ENCODE assay signal across 8 cellular contexts in genomic region chr20:47359533-47360206, GRCh38. TPM values are rescaled to one million over a fixed set of nuclear protein-coding genes. Genes with fewer than 3 reads are reported as not detected.
DNase-seq lines count a peak whose midpoint lies in the region; ATAC-seq and TF ChIP-seq lines count a peak whose summit lies in the region.

No MANE protein-coding gene starts in this region.

- no peak for DNase-seq in GM12865 (ENCODE audit: low read depth)
- DNase-seq in RWPE2 (ENCODE audit: low spot score), result no peak
- DNase-seq in cardiac muscle cell (ENCODE audit: low read depth in 1 of 2, low spot score in 1 of 2), result no peak
- DNase-seq in NCI-H187 treated with DMSO at 0.1 percent for 48 hours (lab: John Stamatoyannopoulos, UW), result no peak
- no peak for DNase-seq in activated gamma-delta T cell (lab: John Stamatoyannopoulos, UW)
- DNase-seq in T-cell, result no peak
- no peak for DNase-seq in stimulated activated naive CD8-positive, alpha-beta T cell treated with anti-CD3 and anti-CD28 coated beads, Interleukin-15, Interleukin-2, amounts not matched to agents 100 U/mL and 50 U/mL, for 24 hours

- no peak overlapping the region for H3K9ac ChIP-seq in rectal smooth muscle tissue (ENCODE audit: low read length)

- H3K36me3 ChIP-seq in RWPE2 (ENCODE audit: low read depth), result peaks cover 4% of the 10 kb centered on the region
- no peaks in the 10 kb centered on the region for H3K36me3 ChIP-seq in cardiac muscle cell
- no peaks in the 10 kb centered on the region for H3K36me3 ChIP-seq in rectal smooth muscle tissue (ENCODE audit: control insufficient read depth, insufficient read depth, low read length)

- ATAC-seq in RWPE2 (ENCODE audit: low read depth) (no peak), T-cell (replicated peaks in 1 of 4) (no peak)
- ATAC-seq in stimulated activated naive CD8-positive, alpha-beta T cell treated with anti-CD3 and anti-CD28 coated beads, Interleukin-15, Interleukin-2, amounts not matched to agents 100 U/mL and 50 U/mL, for 24 hours, result no peak

- TF ChIP-seq CTCF in GM12865 (IDR thresholded peaks at IDR 0.05; ENCODE audit: insufficient read depth, low read depth, low read length, missing control alignments), result no peak
- no peak for TF ChIP-seq CTCF in RWPE2 (IDR thresholded peaks at IDR 0.05; ENCODE audit: poor library complexity, severe bottlenecking)
- TF ChIP-seq CTCF in cardiac muscle cell (IDR thresholded peaks at IDR 0.05; ENCODE audit: low read depth, low read length), result no peak

- H3K9me3 Mint-ChIP-seq in T-cell, result no peaks in the 10 kb centered on the region

- no peaks in the 10 kb centered on the region for H3K27me3 Mint-ChIP-seq in T-cell

- POLR2A ChIA-PET in T-cell (lab: Charles Lee), result interaction anchor here (0.6 to 1.6 kb wide), 3 partner anchors 9 to 16 kb away, joined by 4 to 16 read pairs (median 6); no protein-coding TSS in a partner anchor

- H3K9me3 ChIP-seq in RWPE2 (ENCODE audit: severe bottlenecking) (no peaks in the 10 kb centered on the region), cardiac muscle cell (ENCODE audit: low read depth) (no peaks in the 10 kb centered on the region)

- H3K4me1 ChIP-seq in RWPE2 (ENCODE audit: insufficient read depth, poor library complexity, severe bottlenecking) (peaks cover 64% of the 10 kb centered on the region), cardiac muscle cell (ENCODE audit: low read depth) (peaks cover 71% of the 10 kb centered on the region), rectal smooth muscle tissue (ENCODE audit: control insufficient read depth, insufficient read depth, low read length) (peaks cover 65% of the 10 kb centered on the region)

- H3K27ac ChIP-seq in RWPE2 (ENCODE audit: poor library complexity, severe bottlenecking), result peak overlapping the region; percentile 99
- H3K27ac ChIP-seq in cardiac muscle cell, result peak overlapping the region; percentile 98
- peak overlapping the region; percentile 96 for H3K27ac ChIP-seq in rectal smooth muscle tissue (ENCODE audit: low read depth, low read length)

- CTCF ChIA-PET in T-cell (lab: Charles Lee), result interaction anchor here in 1 of 2 donors (0.9 to 2.4 kb wide), 2 partner anchors 21 to 25 kb away, joined by 3 to 9 read pairs; no protein-coding TSS in a partner anchor

- H3K27me3 ChIP-seq in RWPE2 (ENCODE audit: insufficient read depth, poor library complexity, severe bottlenecking) (no peaks in the 10 kb centered on the region), cardiac muscle cell (no peaks in the 10 kb centered on the region), rectal smooth muscle tissue (ENCODE audit: control insufficient read depth, insufficient read depth, low read length) (no peaks in the 10 kb centered on the region)

- H3K27ac Mint-ChIP-seq in T-cell, result peak overlapping the region in 1 of 2 donors; percentile 93

- no peak overlapping the region for H3K4me3 Mint-ChIP-seq in T-cell

- peak overlapping the region; percentile 67 for H3K4me3 ChIP-seq in GM12865 (ENCODE audit: low read depth, low read length)
- H3K4me3 ChIP-seq in RWPE2 (ENCODE audit: severe bottlenecking), result no peak overlapping the region
- no peak overlapping the region for H3K4me3 ChIP-seq in cardiac muscle cell
- peak overlapping the region; percentile 42 for H3K4me3 ChIP-seq in rectal smooth muscle tissue (ENCODE audit: low read length)

- no peaks in the 10 kb centered on the region for H3K36me3 Mint-ChIP-seq in T-cell

- peaks cover 46 to 57% (median 55%) of the 10 kb centered on the region in 3 donors for H3K4me1 Mint-ChIP-seq in T-cell

RNA-seq across cellular contexts. Expression of gene ZMYND8, which starts 3.2 kb away (rescaled TPM):
- total RNA-seq in cardiac muscle cell, result 33.0 and 45.0 TPM in 2 replicates
- 27.5 and 27.6 TPM in 2 replicates for polyA plus RNA-seq in cardiac muscle cell
- total RNA-seq in T-cell, result 10 to 100 TPM; 39.6 to 68.9 (median 43.6) TPM

Comparison
In these comparisons a context has a peak if more than half of its experiments do, and no peak if none do; other contexts are left out.
1. H3K4me3 ChIP-seq: peak in GM12865 (single experiment) and rectal smooth muscle tissue (single experiment); none in RWPE2 (single experiment) and cardiac muscle cell (single experiment).
2. Peak in every context shown above with its lines, with median percentiles within 50 percentile points of each other: H3K27ac ChIP-seq.